In the genomic region with DNA sequence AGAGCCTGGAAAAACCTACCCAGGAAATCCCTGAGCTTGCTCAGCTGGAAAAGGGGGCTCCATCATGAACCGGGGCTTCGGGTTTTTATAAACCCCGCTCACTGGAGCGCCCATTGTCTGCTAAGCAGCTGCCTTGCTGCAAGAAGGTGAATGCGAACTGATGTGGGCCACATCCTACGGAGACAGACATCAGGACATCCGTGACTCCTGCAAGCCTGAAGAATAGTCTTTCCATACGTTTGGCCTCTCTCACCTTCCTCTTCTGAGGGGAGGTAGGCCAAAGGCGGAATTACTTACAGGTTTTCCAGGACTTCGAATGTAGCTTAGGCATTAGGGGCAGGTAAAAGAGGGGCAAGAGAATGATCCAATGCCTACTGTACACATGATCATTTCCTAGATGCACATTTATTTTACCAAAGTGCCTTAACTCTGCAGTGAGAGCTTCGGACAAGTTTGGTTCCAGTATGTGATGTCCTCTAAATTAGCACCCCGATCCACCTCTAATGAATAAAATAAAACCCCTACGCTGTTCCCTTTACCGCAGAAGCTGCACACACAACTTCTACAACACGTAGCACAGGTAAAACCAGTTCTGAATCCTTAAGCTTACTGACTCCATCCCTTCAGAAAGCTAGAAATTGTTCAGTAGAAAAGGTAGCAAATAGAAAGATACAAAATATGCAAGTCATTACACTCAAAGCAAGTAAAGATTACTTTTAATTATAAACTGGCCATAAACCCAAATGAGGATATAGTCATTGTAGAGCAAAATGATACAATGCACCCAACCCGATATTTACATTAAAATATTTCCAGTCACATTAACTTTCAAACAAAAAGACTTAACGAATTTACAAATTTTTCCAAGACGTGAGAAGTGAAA, we compare ENCODE assay signal across 8 cellular contexts. TPM values are rescaled to one million over a fixed set of nuclear protein-coding genes. Genes with fewer than 3 reads are reported as not detected.
DNase-seq lines count a peak whose midpoint lies in the region; ATAC-seq and TF ChIP-seq lines count a peak whose summit lies in the region.

No MANE protein-coding gene starts in this region.

- TF ChIP-seq CTCF in left ventricle myocardium inferior (IDR thresholded peaks at IDR 0.05; ENCODE audit: borderline replicate concordance): no peak
- no peak for TF ChIP-seq CTCF in lower leg skin (IDR thresholded peaks at IDR 0.05)
- no peak for TF ChIP-seq CTCF in tibial artery (IDR thresholded peaks at IDR 0.05)
- no peak for TF ChIP-seq CTCF in adrenal gland (IDR thresholded peaks at IDR 0.05)

- peaks cover 25% of the 10 kb centered on the region for H3K36me3 ChIP-seq in left ventricle myocardium inferior
- H3K36me3 ChIP-seq in tibial artery: peaks cover 0 to 19% (median 12%) of the 10 kb centered on the region in 3 donors
- H3K36me3 ChIP-seq in adrenal gland (replicated peaks in 1 of 2): peaks cover 0 to 13% of the 10 kb centered on the region in 2 donors

- H3K9me3 ChIP-seq in left ventricle myocardium inferior (replicated peaks): no peaks in the 10 kb centered on the region
- H3K9me3 ChIP-seq in tibial artery: no peaks in the 10 kb centered on the region
- no peaks in the 10 kb centered on the region for H3K9me3 ChIP-seq in adrenal gland (replicated peaks in 1 of 3)

- intact Hi-C loops in left ventricle myocardium inferior (cut with micrococcal nuclease) (loop anchor here (5.0 kb wide), 1 partner anchor 116 kb away; a partner anchor contains a TSS), left cardiac atrium (cut with DNase I) (loop anchor here (2.0 to 5.0 kb wide), 3 partner anchors 36 to 136 kb away; no protein-coding TSS in a partner anchor), lower leg skin (cut with DNase I; ENCODE audit: low total_unique reads) (no loop called here), tibial artery (cut with DNase I; ENCODE audit: low total_unique reads) (loop anchor here (2.0 to 5.0 kb wide), 2 partner anchors 46 to 122 kb away; no protein-coding TSS in a partner anchor), adrenal gland (cut with DNase I) (loop anchor here (2.0 to 5.0 kb wide), 3 partner anchors 122 to 136 kb away; no protein-coding TSS in a partner anchor)

- 37 to 39% methylated on average over 18 of the region's 18 CpGs for WGBS in lower leg skin, 2 donors
- WGBS in adrenal gland, 4 donors: 48 to 59% (median 54%) methylated on average over 13 to 18 of the region's 18 CpGs

- TF ChIP-seq POLR2A in lower leg skin (IDR thresholded peaks at IDR 0.05) (no peak), adrenal gland (IDR thresholded peaks at IDR 0.05) (no peak)

- H3K4me1 ChIP-seq in left ventricle myocardium inferior: peaks cover 57% of the 10 kb centered on the region
- peaks cover 0 to 47% (median 22%) of the 10 kb centered on the region in 4 donors for H3K4me1 ChIP-seq in tibial artery
- peaks cover 0 to 49% of the 10 kb centered on the region in 2 donors for H3K4me1 ChIP-seq in adrenal gland (replicated peaks in 1 of 2)

- ATAC-seq in left cardiac atrium (no peak), GM18498 (IDR thresholded peaks at IDR 0.05; ENCODE audit: unreplicated experiment) (no peak)

- H3K27ac ChIP-seq in left ventricle myocardium inferior (replicated peaks) (peak overlapping the region; percentile 92), angular gyrus (ENCODE audit: low read depth, low read length) (peak overlapping the region; percentile 98), tibial artery (peak overlapping the region; percentile 82 to 87), adrenal gland (peak overlapping the region in 2 of 5 donors; percentile 18 to 78)

- DNase-seq in left ventricle myocardium inferior (no peak), left cardiac atrium (no peak), lower leg skin (ENCODE audit: low spot score in 2 of 2) (no peak), tibial artery (no peak), adrenal gland (no peak)
- no peak for DNase-seq in stimulated activated CD4-positive, alpha-beta T cell treated with anti-CD3 and anti-CD28 coated beads, Interleukin-4, amount 100 ng/mL, for 1 hour

- H3K27me3 ChIP-seq in left ventricle myocardium inferior (ENCODE audit: low read depth) (no peaks in the 10 kb centered on the region), tibial artery (no peaks in the 10 kb centered on the region), adrenal gland (no peaks in the 10 kb centered on the region)

- H3K4me3 ChIP-seq in left ventricle myocardium inferior (peak overlapping the region; percentile 74), lower leg skin (ENCODE audit: low read depth, poor library complexity, severe bottlenecking) (peak overlapping the region; percentile 49), tibial artery (peak overlapping the region; percentile 66 to 69), adrenal gland (peak overlapping the region in 2 of 4 donors; percentile 52 to 84)

RNA-seq across cellular contexts. Expression of a gene that starts 0.9 kb away (rescaled TPM):
- total RNA-seq in left ventricle myocardium inferior (146 TPM), left cardiac atrium (100 to 1,000 TPM; 139 to 157 TPM), lower leg skin (10 to 100 TPM; 29.8 to 53.1 (median 39.5) TPM), adrenal gland (10 to 100 TPM; 27.3 to 56.8 (median 42.2) TPM)
- polyA plus RNA-seq in adrenal gland: 10 to 100 TPM; 13.4 to 14.6 (median 14.2) TPM

RNA-seq across cellular contexts. Expression of a gene that starts 27.7 kb away (rescaled TPM):
- total RNA-seq in left ventricle myocardium inferior: 49.9 TPM
- total RNA-seq in left cardiac atrium: 10 to 100 TPM; 41.5 to 62.8 TPM
- 10 to 100 TPM; 24.6 to 46.6 (median 30.2) TPM for total RNA-seq in lower leg skin
- 100 to 1,000 TPM in 1 of 8 donors, 10 to 100 TPM in 7; 22.8 to 142 (median 63.4) TPM for total RNA-seq in adrenal gland
- polyA plus RNA-seq in adrenal gland: 100 to 1,000 TPM in 1 of 3 donors, 10 to 100 TPM in 2; 26.3 to 108 (median 40.1) TPM
